Comparison of ENCODE assay signal across 9 cellular contexts in the genomic region with DNA sequence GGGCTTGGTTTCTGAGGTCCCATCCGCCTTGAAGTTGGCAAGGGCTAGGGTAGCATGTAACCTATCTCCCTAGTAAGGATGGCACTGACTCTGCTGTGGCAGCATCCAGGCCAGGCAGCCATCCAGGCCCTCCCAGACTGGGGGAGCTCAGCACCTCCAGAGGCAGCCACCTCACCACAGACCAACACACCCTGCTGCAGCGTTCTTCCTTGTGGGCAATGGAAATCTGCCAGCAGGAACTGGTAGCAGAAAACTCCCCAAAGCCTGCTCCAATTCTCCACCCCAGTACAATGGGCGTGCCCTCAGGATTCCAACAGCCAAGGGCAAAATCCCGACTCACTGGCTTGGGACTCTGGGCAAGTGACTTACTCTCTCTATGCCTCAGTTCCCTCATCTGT. TPM values are rescaled to one million over a fixed set of nuclear protein-coding genes. Genes with fewer than 3 reads are reported as not detected.
DNase-seq lines count a peak whose midpoint lies in the region; ATAC-seq and TF ChIP-seq lines count a peak whose summit lies in the region.
"Had no signal": no experiment of that assay in that cellular context is flagged by ENCODE, and none has a peak within 500 bp of the region (broad histone marks: within the 10 kb centered on the region; RNA-seq: fewer than 3 reads in every experiment).

No MANE protein-coding gene starts in this region.

- peaks cover 6% of the 10 kb centered on the region for H3K27me3 Mint-ChIP-seq in activated T-cell treated with anti-CD3 and anti-CD28 coated beads, Interleukin-2, amount 50 U/mL, for 72 hours (ENCODE audit: low read depth)

- no peak for TF ChIP-seq CTCF in lung (IDR thresholded peaks at IDR 0.05; ENCODE audit: control extremely low read depth, extremely low read depth)

- WGBS in lung, 2 donors = 32 to 41% methylated on average over 4 of the region's 4 CpGs

- no peaks in the 10 kb centered on the region for H3K36me3 ChIP-seq in lung (ENCODE audit: control insufficient read depth in 2 of 2, insufficient read depth in 2 of 2, low read length in 2 of 2)
- H3K36me3 ChIP-seq: thoracic aorta had no signal

- H3K9me3 Mint-ChIP-seq in activated T-cell treated with anti-CD3 and anti-CD28 coated beads, Interleukin-2, amount 50 U/mL, for 72 hours = no peaks in the 10 kb centered on the region

- DNase-seq in A172 (ENCODE audit: low spot score) (peak; percentile 97), amniotic epithelial cell (ENCODE audit: low read depth) (peak; percentile 51), lung (ENCODE audit: low spot score) (peak; percentile 64), superior temporal gyrus (ENCODE audit: extremely low spot score) (no peak), NCI-H1694 (lab: John Stamatoyannopoulos, UW) (no peak), NCI-H1436 treated with DMSO at 0.1 percent for 48 hours (lab: John Stamatoyannopoulos, UW) (no peak)
- no peak for DNase-seq in activated T-cell treated with anti-CD3 and anti-CD28 coated beads, Interleukin-2, amount 50 U/mL, for 72 hours

- H3K4me3 Mint-ChIP-seq in activated T-cell treated with anti-CD3 and anti-CD28 coated beads, Interleukin-2, amount 50 U/mL, for 72 hours = no peak overlapping the region

- H3K27me3 ChIP-seq in lung (ENCODE audit: control insufficient read depth, insufficient read depth) = no peaks in the 10 kb centered on the region

- no peaks in the 10 kb centered on the region for H3K36me3 Mint-ChIP-seq in activated T-cell treated with anti-CD3 and anti-CD28 coated beads, Interleukin-2, amount 50 U/mL, for 72 hours (ENCODE audit: insufficient read depth in 2 of 2)

- peak overlapping the region in 1 of 2 donors; percentile 49 for H3K27ac ChIP-seq in lung (ENCODE audit: low read depth in 1 of 2, low read length in 1 of 2)
- H3K27ac ChIP-seq: thoracic aorta had no signal

- H3K4me1 Mint-ChIP-seq in activated T-cell treated with anti-CD3 and anti-CD28 coated beads, Interleukin-2, amount 50 U/mL, for 72 hours (ENCODE audit: low read depth) = no peaks in the 10 kb centered on the region

- ATAC-seq in HG03066 (IDR thresholded peaks at IDR 0.05; ENCODE audit: low read depth, unreplicated experiment) (peak; percentile 9), lung (ENCODE audit: insufficient read depth, low FRiP score) (no peak)
- ATAC-seq in activated T-cell treated with anti-CD3 and anti-CD28 coated beads, Interleukin-2, amount 50 U/mL, for 72 hours (replicated peaks in 1 of 2) = no peak

- H3K4me1 ChIP-seq in lung (ENCODE audit: control insufficient read depth in 2 of 2, insufficient read depth in 2 of 2, low read length in 2 of 2) = peaks cover 0 to 21% of the 10 kb centered on the region in 2 donors

- H3K4me3 ChIP-seq in lung = no peak overlapping the region
- H3K4me3 ChIP-seq: thoracic aorta had no signal

- H3K27ac Mint-ChIP-seq in activated T-cell treated with anti-CD3 and anti-CD28 coated beads, Interleukin-2, amount 50 U/mL, for 72 hours = no peak overlapping the region

- H3K9me3 ChIP-seq in lung (ENCODE audit: control insufficient read depth in 2 of 2, insufficient read depth in 1 of 2, low read length in 1 of 2) = no peaks in the 10 kb centered on the region
- H3K9me3 ChIP-seq: thoracic aorta had no signal

RNA-seq across cellular contexts. Expression of a gene that starts 27.5 kb away (rescaled TPM):
- total RNA-seq in A172 (2014; rRNA removed; shearing (Covaris generic)) = 30.7 and 60.3 TPM in 2 replicates
- total RNA-seq in lung = 10 to 100 TPM; 22.4 to 33.2 TPM
- 1 to 10 TPM; 6.6 to 9.1 TPM for polyA plus RNA-seq in lung
- 1 to 10 TPM; 3.2 to 6.5 TPM for total RNA-seq in activated T-cell treated with anti-CD3 and anti-CD28 coated beads, Interleukin-2, amount 50 U/mL, for 72 hours

Comparison
In these comparisons a context has a peak if more than half of its experiments do, and no peak if none do; other contexts are left out.
1. DNase-seq: peak in A172 (single experiment), amniotic epithelial cell (single experiment) and lung (single experiment); none in superior temporal gyrus (single experiment), NCI-H1694 (single experiment), activated T-cell treated with anti-CD3 and anti-CD28 coated beads, Interleukin-2, amount 50 U/mL, for 72 hours (0 of 2) and NCI-H1436 treated with DMSO at 0.1 percent for 48 hours (single experiment).